Comparison of ENCODE assay signal across 21 cellular contexts in the genomic region with DNA sequence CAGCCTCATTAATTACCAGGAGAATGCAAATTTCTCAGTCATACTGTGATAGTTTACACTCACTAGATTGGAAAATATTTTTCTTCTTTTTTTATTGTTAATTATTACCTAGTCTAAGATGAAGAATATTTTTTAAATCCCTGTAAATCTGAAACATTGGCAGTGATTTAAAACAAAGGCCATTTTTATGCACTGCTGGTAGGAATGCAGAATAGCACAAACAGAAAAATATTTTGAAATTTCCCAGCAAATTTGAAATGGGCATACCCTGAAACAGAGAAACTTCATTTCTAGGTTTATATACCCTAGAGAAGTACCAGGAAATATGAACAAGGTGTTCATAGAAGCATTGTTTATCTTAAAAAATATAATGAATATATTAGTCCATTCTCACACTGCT. TPM values are rescaled to one million over a fixed set of nuclear protein-coding genes. Genes with fewer than 3 reads are reported as not detected.
DNase-seq lines count a peak whose midpoint lies in the region; ATAC-seq, FAIRE-seq and TF ChIP-seq lines count a peak whose summit lies in the region.
"Had no signal": no experiment of that assay in that cellular context is flagged by ENCODE, and none has a peak within 500 bp of the region (broad histone marks: within the 10 kb centered on the region; RNA-seq: fewer than 3 reads in every experiment).

No MANE protein-coding gene starts in this region.

- H2AFZ ChIP-seq in HCT116 (ENCODE audit: low read depth, low read length, poor library complexity, severe bottlenecking) (no peak overlapping the region), astrocyte (ENCODE audit: low read depth, low read length) (no peak overlapping the region)

- CTCF ChIA-PET in HCT116 (lab: Charles Lee) = no interaction called here

- no peak for TF ChIP-seq RAD21 in HCT116 (IDR thresholded peaks at IDR 0.05; ENCODE audit: low read depth)

- H3K4me1 ChIP-seq in HCT116 (ENCODE audit: control insufficient read depth in 1 of 2, insufficient read depth in 2 of 2, low read length in 2 of 2) = no peaks in the 10 kb centered on the region
- no peaks in the 10 kb centered on the region for H3K4me1 ChIP-seq in astrocyte (ENCODE audit: insufficient read depth, low read length)
- H3K4me1 ChIP-seq in esophagus squamous epithelium = no peaks in the 10 kb centered on the region

- no peaks in the 10 kb centered on the region for H3K36me3 Mint-ChIP-seq in astrocyte (ENCODE audit: low read depth, unreplicated experiment)
- no peaks in the 10 kb centered on the region for H3K36me3 Mint-ChIP-seq in progenitor cell of endocrine pancreas (ENCODE audit: insufficient read depth)
- H3K36me3 Mint-ChIP-seq: CD8-positive, alpha-beta memory T cell had no signal

- RAD21 ChIA-PET in HCT116 (lab: Charles Lee; ENCODE audit: low non-redundant PET in 1 of 2, low total read pairs in 2 of 2, uncharacterized antibody in 2 of 2, unreplicated experiment in 2 of 2) = no interaction called here

- POLR2A ChIA-PET in HCT116 (lab: Charles Lee) = no interaction called here

- H3K9ac ChIP-seq in HCT116 (ENCODE audit: low read length) = no peak overlapping the region
- no peak overlapping the region for H3K9ac ChIP-seq in astrocyte (ENCODE audit: low read length)
- H3K9ac ChIP-seq: BLaER1 treated with 17β-estradiol and CSF1 and Interleukin-3, amounts not matched to agents 10 nM and 100 nM had no signal

- BruUV-seq in HCT116 (replicated peaks; lab: Mats Ljungman, UMichigan) = no TSS peak

- no peak overlapping the region for H3K4me2 ChIP-seq in HCT116 (ENCODE audit: low read length)
- no peak overlapping the region for H3K4me2 ChIP-seq in astrocyte (ENCODE audit: low read length)
- H3K4me2 ChIP-seq: BLaER1 treated with 17β-estradiol and CSF1 and Interleukin-3, amounts not matched to agents 10 nM and 100 nM had no signal

- no peaks in the 10 kb centered on the region for H3K36me3 ChIP-seq in HCT116 (ENCODE audit: control insufficient read depth in 1 of 2, insufficient read depth in 2 of 2, low read length in 2 of 2)
- H3K36me3 ChIP-seq in astrocyte (ENCODE audit: insufficient read depth, low read length) = no peaks in the 10 kb centered on the region
- H3K36me3 ChIP-seq in esophagus squamous epithelium = no peaks in the 10 kb centered on the region
- H3K36me3 ChIP-seq: BLaER1 treated with 17β-estradiol and CSF1 and Interleukin-3, amounts not matched to agents 10 nM and 100 nM had no signal

- H3K4me3 ChIP-seq in HCT116 (replicated peaks in 1 of 2; ENCODE audit: low read depth in 1 of 2, low read length in 2 of 2) (no peak overlapping the region), astrocyte (ENCODE audit: insufficient read depth, low read depth, low read length) (no peak overlapping the region), fibroblast of mammary gland (ENCODE audit: control insufficient read depth, low read depth, low read length) (no peak overlapping the region), esophagus squamous epithelium (no peak overlapping the region)
- H3K4me3 ChIP-seq: BLaER1 treated with 17β-estradiol and CSF1 and Interleukin-3, amounts not matched to agents 10 nM and 100 nM; SK-N-MC had no signal

- H3K27ac Mint-ChIP-seq in astrocyte (ENCODE audit: unreplicated experiment) (no peak overlapping the region), progenitor cell of endocrine pancreas (no peak overlapping the region)
- H3K27ac Mint-ChIP-seq: CD8-positive, alpha-beta memory T cell had no signal

- H3K9me3 Mint-ChIP-seq in astrocyte (ENCODE audit: unreplicated experiment) (peaks cover 4% of the 10 kb centered on the region), progenitor cell of endocrine pancreas (ENCODE audit: low read depth) (peaks cover 12% of the 10 kb centered on the region)

- H3K9me3 ChIP-seq in HCT116 (ENCODE audit: control insufficient read depth in 1 of 2, insufficient read depth in 1 of 2, low read depth in 1 of 2, low read length in 2 of 2) = no peaks in the 10 kb centered on the region
- no peaks in the 10 kb centered on the region for H3K9me3 ChIP-seq in astrocyte (ENCODE audit: insufficient read depth, low read depth, low read length)
- H3K9me3 ChIP-seq in esophagus squamous epithelium = no peaks in the 10 kb centered on the region

- H3K27me3 ChIP-seq in HCT116 (ENCODE audit: insufficient read depth, low read length) = no peaks in the 10 kb centered on the region
- no peaks in the 10 kb centered on the region for H3K27me3 ChIP-seq in astrocyte (ENCODE audit: insufficient read depth, low read length)
- H3K27me3 ChIP-seq in esophagus squamous epithelium = no peaks in the 10 kb centered on the region
- H3K27me3 ChIP-seq: BLaER1 treated with 17β-estradiol and CSF1 and Interleukin-3, amounts not matched to agents 10 nM and 100 nM had no signal

- no peak for FAIRE-seq in astrocyte (lab: Jason Lieb, UNC)

- H3K4me3 Mint-ChIP-seq in astrocyte (ENCODE audit: unreplicated experiment) = no peak overlapping the region
- no peak overlapping the region for H3K4me3 Mint-ChIP-seq in progenitor cell of endocrine pancreas (ENCODE audit: low read depth)
- H3K4me3 Mint-ChIP-seq: CD8-positive, alpha-beta memory T cell had no signal

- H4K20me1 ChIP-seq in HCT116 (ENCODE audit: insufficient read depth) (no peaks in the 10 kb centered on the region), astrocyte (ENCODE audit: insufficient read depth, low read length) (no peaks in the 10 kb centered on the region)
- H4K20me1 ChIP-seq: BLaER1 treated with 17β-estradiol and CSF1 and Interleukin-3, amounts not matched to agents 10 nM and 100 nM had no signal

- ATAC-seq in HCT116 = no peak
- no peak for ATAC-seq in GM21825 (IDR thresholded peaks at IDR 0.05; ENCODE audit: unreplicated experiment)
- no peak for ATAC-seq in GM19463 (IDR thresholded peaks at IDR 0.05; ENCODE audit: unreplicated experiment)
- ATAC-seq: Panc1 had no signal

- H3K27ac ChIP-seq in HCT116 (ENCODE audit: low read depth, low read length) = no peak overlapping the region
- H3K27ac ChIP-seq in astrocyte (ENCODE audit: low read depth, low read length) = no peak overlapping the region
- no peak overlapping the region for H3K27ac ChIP-seq in esophagus squamous epithelium
- H3K27ac ChIP-seq: BLaER1 treated with 17β-estradiol and CSF1 and Interleukin-3, amounts not matched to agents 10 nM and 100 nM; SK-N-MC had no signal

- no peaks in the 10 kb centered on the region; the same call in 1 of the 2 replicates for H3K9me2 ChIP-seq in HCT116 (ENCODE audit: insufficient read depth)

- H3K79me2 ChIP-seq in HCT116 (ENCODE audit: insufficient read depth, low read length) (no peaks in the 10 kb centered on the region), astrocyte (ENCODE audit: insufficient read depth, low read length) (no peaks in the 10 kb centered on the region)

- H3K4me1 Mint-ChIP-seq in astrocyte (ENCODE audit: low read depth, unreplicated experiment) = no peaks in the 10 kb centered on the region
- no peaks in the 10 kb centered on the region for H3K4me1 Mint-ChIP-seq in progenitor cell of endocrine pancreas (ENCODE audit: low read depth)
- H3K4me1 Mint-ChIP-seq: CD8-positive, alpha-beta memory T cell had no signal

- TF ChIP-seq POLR2A in HCT116 (IDR thresholded peaks at IDR 0.05; ENCODE audit: borderline replicate concordance, extremely low read depth, insufficient read depth, insufficient read length) (no peak), esophagus squamous epithelium (IDR thresholded peaks at IDR 0.05) (no peak)

- H3K27me3 Mint-ChIP-seq in astrocyte (ENCODE audit: low read depth, unreplicated experiment) (no peaks in the 10 kb centered on the region), progenitor cell of endocrine pancreas (no peaks in the 10 kb centered on the region)

- DNase-seq in HCT116 (ENCODE audit: low read depth, low spot score) (no peak), astrocyte (ENCODE audit: low read depth) (no peak), fibroblast of mammary gland (ENCODE audit: low read depth) (no peak), progenitor cell of endocrine pancreas (ENCODE audit: low spot score, unreplicated experiment) (no peak), esophagus squamous epithelium (lab: John Stamatoyannopoulos, UW) (no peak), NCI-H1092 treated with DMSO at 0.1 percent for 48 hours (lab: John Stamatoyannopoulos, UW) (no peak)
- DNase-seq: CD8-positive, alpha-beta memory T cell; DMS79; GOT3; KG1; NCI-H1048; NCI-H146; NCI-H2081; NCI-H510A; NCI-H774; Right ventricle myocardium superior had no signal

- TF ChIP-seq CTCF in HCT116 (IDR thresholded peaks at IDR 0.05 in 2 of 3, conservative IDR thresholded peaks at IDR 0.05 in 1 of 3; ENCODE audit: borderline replicate concordance in 1 of 3, insufficient read depth in 1 of 3, low read depth in 2 of 3, low read length in 2 of 3) (peak in 2 of 3 experiments; percentile 28 to 38; a peak in 2 of 6 replicates), astrocyte (IDR thresholded peaks at IDR 0.05; ENCODE audit: insufficient read depth, low read depth, low read length) (peak; percentile 5), fibroblast of mammary gland (conservative IDR thresholded peaks at IDR 0.05; ENCODE audit: control insufficient read depth, insufficient read depth, low read depth, low read length) (peak; percentile 33), progenitor cell of endocrine pancreas (IDR thresholded peaks at IDR 0.05; ENCODE audit: unreplicated experiment) (peak; percentile 30), esophagus squamous epithelium (IDR thresholded peaks at IDR 0.05) (no peak)

- intact Hi-C loops in HCT116 (cut with micrococcal nuclease) (no loop called here), esophagus squamous epithelium (cut with DNase I) (no loop called here)

TF ChIP-seq in HCT116, 20 proteins besides CTCF, POLR2A, EP300 and RAD21:
- no peak for TF ChIP-seq EGR1 (IDR thresholded peaks at IDR 0.05; ENCODE audit: low read depth)
- TF ChIP-seq TCF7L2 (IDR thresholded peaks at IDR 0.05; ENCODE audit: borderline replicate concordance, extremely low read depth, insufficient read depth, insufficient read length) = no peak
- TF ChIP-seq FOSL1 (IDR thresholded peaks at IDR 0.05; ENCODE audit: low read depth) = no peak
- no peak for TF ChIP-seq EZH2 (IDR thresholded peaks at IDR 0.05)
- no peak for TF ChIP-seq CBX3 (IDR thresholded peaks at IDR 0.05; ENCODE audit: low read depth)
- TF ChIP-seq, protein P1, sequence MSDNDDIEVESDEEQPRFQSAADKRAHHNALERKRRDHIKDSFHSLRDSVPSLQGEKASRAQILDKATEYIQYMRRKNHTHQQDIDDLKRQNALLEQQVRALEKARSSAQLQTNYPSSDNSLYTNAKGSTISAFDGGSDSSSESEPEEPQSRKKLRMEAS (IDR thresholded peaks at IDR 0.05) = no peak
- TF ChIP-seq POLR2AphosphoS5 (IDR thresholded peaks at IDR 0.05; ENCODE audit: low read depth, low read length) = no peak

RNA-seq across cellular contexts. Expression of gene DYNAP, which starts 31.0 kb away (rescaled TPM):
- not detected for total RNA-seq in HCT116 (2021; ENCODE audit: unreplicated experiment)
- polyA plus RNA-seq in HCT116 (2012) = 0.09 and 0.10 TPM in 2 replicates
- total RNA-seq in astrocyte = not detected in 2 replicates
- total RNA-seq in progenitor cell of endocrine pancreas = not detected in 2 replicates
- total RNA-seq in esophagus squamous epithelium = 10 to 100 TPM in 2 of 4 donors, 1 to 10 TPM in 2; 5.2 to 38.5 (median 15.6) TPM
- total RNA-seq: CD8-positive, alpha-beta memory T cell; Right ventricle myocardium superior had no signal
- polyA plus RNA-seq: CD8-positive, alpha-beta memory T cell had no signal

Comparison
In these comparisons a context has a peak if more than half of its experiments do, and no peak if none do; other contexts are left out.
1. CTCF ChIP-seq: peak in HCT116 (2 of 3), astrocyte (single experiment), fibroblast of mammary gland (single experiment) and progenitor cell of endocrine pancreas (single experiment); none in esophagus squamous epithelium (0 of 6).